Comparison of ENCODE assay signal across 20 cellular contexts in genomic region chr7:35261476-35262285, GRCh38. TPM values are rescaled to one million over a fixed set of nuclear protein-coding genes. Genes with fewer than 3 reads are reported as not detected.
DNase-seq lines count a peak whose midpoint lies in the region; ATAC-seq, FAIRE-seq and TF ChIP-seq lines count a peak whose summit lies in the region.
"Had no signal": no experiment of that assay in that cellular context is flagged by ENCODE, and none has a peak within 500 bp of the region (broad histone marks: within the 10 kb centered on the region; RNA-seq: fewer than 3 reads in every experiment).

No MANE protein-coding gene starts in this region.

- no peak overlapping the region for H2BK120ac ChIP-seq in mesenchymal stem cell (ENCODE audit: low read depth, low read length)

- FAIRE-seq in H54 (lab: Jason Lieb, UNC): no peak
- FAIRE-seq: endometrium, urothelium cell line had no signal

- no peak overlapping the region for H2AFZ ChIP-seq in mesenchymal stem cell (ENCODE audit: low read depth, low read length)

- no peak overlapping the region for H2BK12ac ChIP-seq in mesenchymal stem cell (ENCODE audit: low read length in 2 of 2)

- CTCF ChIA-PET in naive thymus-derived CD4-positive, alpha-beta T cell (lab: Charles Lee): no interaction called here
- CTCF ChIA-PET in Calu3 (lab: Charles Lee): no interaction called here

- peak overlapping the region in 1 of 2 experiments; percentile 20 for H3K14ac ChIP-seq in mesenchymal stem cell (ENCODE audit: low read length in 2 of 2)

- peaks cover 6% of the 10 kb centered on the region for H3K4me1 Mint-ChIP-seq in stimulated activated effector memory CD8-positive, alpha-beta T cell treated with anti-CD3 and anti-CD28 coated beads, Interleukin-12 subunit alpha, Interleukin-12 subunit beta, amount 100 ng/mL, for 72 hours
- H3K4me1 Mint-ChIP-seq in naive thymus-derived CD4-positive, alpha-beta T cell: peaks cover 0 to 6% (median 0%) of the 10 kb centered on the region in 7 donors
- no peaks in the 10 kb centered on the region for H3K4me1 Mint-ChIP-seq in Calu3 (ENCODE audit: low read depth, unreplicated experiment)
- H3K4me1 Mint-ChIP-seq: stimulated activated memory B cell treated with anti-CD40 and anti-IgM and Interleukin-4, amounts not matched to agents 10 μg/mL and 1 μg/mL and 100 μg/mL, for 72 hours had no signal

- H3K9me3 Mint-ChIP-seq in stimulated activated effector memory CD8-positive, alpha-beta T cell treated with anti-CD3 and anti-CD28 coated beads, Interleukin-12 subunit alpha, Interleukin-12 subunit beta, amount 100 ng/mL, for 72 hours: peaks cover 4% of the 10 kb centered on the region
- H3K9me3 Mint-ChIP-seq in naive thymus-derived CD4-positive, alpha-beta T cell: peaks cover 0 to 25% (median 3%) of the 10 kb centered on the region in 11 donors
- no peaks in the 10 kb centered on the region for H3K9me3 Mint-ChIP-seq in Calu3 (ENCODE audit: low read depth, unreplicated experiment)
- H3K9me3 Mint-ChIP-seq: stimulated activated memory B cell treated with anti-CD40 and anti-IgM and Interleukin-4, amounts not matched to agents 10 μg/mL and 1 μg/mL and 100 μg/mL, for 72 hours had no signal

- peak overlapping the region in 1 of 2 experiments; percentile 96 for H3K23ac ChIP-seq in mesenchymal stem cell (ENCODE audit: low read length in 2 of 2)

- no peak overlapping the region for H4K91ac ChIP-seq in mesenchymal stem cell (ENCODE audit: low read length)

- intact Hi-C loops in heart left ventricle (cut with DNase I): no loop called here
- intact Hi-C loops in naive thymus-derived CD4-positive, alpha-beta T cell (cut with micrococcal nuclease): no loop called here
- intact Hi-C loops in lower leg skin (cut with DNase I; ENCODE audit: low total_unique reads): no loop called here
- intact Hi-C loops in Calu3 (cut with micrococcal nuclease; ENCODE audit: unreplicated experiment): no loop called here

- ATAC-seq in RWPE2 (ENCODE audit: low read depth) (peak; percentile 36; the same call in 1 of the 3 replicates), heart left ventricle (peak in 3 of 4 donors; percentile 8 to 19 (median 18))
- peak; percentile 38 for ATAC-seq in stimulated activated effector memory CD8-positive, alpha-beta T cell treated with anti-CD3 and anti-CD28 coated beads, Interleukin-12 subunit alpha, Interleukin-12 subunit beta, amount 100 ng/mL, for 72 hours
- no peak for ATAC-seq in naive thymus-derived CD4-positive, alpha-beta T cell
- ATAC-seq: left lobe of liver; stimulated activated memory B cell treated with anti-CD40 and anti-IgM and Interleukin-4, amounts not matched to agents 10 μg/mL and 1 μg/mL and 100 μg/mL, for 72 hours had no signal

- peak overlapping the region; percentile 57 for H3K4me2 ChIP-seq in mesenchymal stem cell (ENCODE audit: low read length, poor library complexity, severe bottlenecking)

- H4K8ac ChIP-seq in mesenchymal stem cell (ENCODE audit: low read length): no peak overlapping the region

- H3K36me3 ChIP-seq in RWPE2 (ENCODE audit: low read depth) (no peaks in the 10 kb centered on the region), heart left ventricle (no peaks in the 10 kb centered on the region), mesenchymal stem cell (ENCODE audit: control insufficient read depth in 1 of 2, insufficient read depth in 2 of 2, low read depth in 1 of 2, low read length in 2 of 2) (no peaks in the 10 kb centered on the region)
- no peaks in the 10 kb centered on the region for H3K36me3 ChIP-seq in naive thymus-derived CD4-positive, alpha-beta T cell (ENCODE audit: control insufficient read depth in 2 of 3, insufficient read depth in 3 of 3, low read length in 3 of 3)
- H3K36me3 ChIP-seq: SJCRH30 had no signal

- DNase-seq in RWPE2 (ENCODE audit: low spot score) (no peak), heart left ventricle (peak in 1 of 5 donors; percentile 51), mesenchymal stem cell (no peak), H54 (ENCODE audit: insufficient read length, low spot score) (no peak), lower leg skin (ENCODE audit: low spot score in 2 of 2) (no peak), Calu3 (no peak)
- DNase-seq in stimulated activated effector memory CD8-positive, alpha-beta T cell treated with anti-CD3 and anti-CD28 coated beads, Interleukin-12 subunit alpha, Interleukin-12 subunit beta, amount 100 ng/mL, for 72 hours (ENCODE audit: low spot score in 2 of 2): no peak
- DNase-seq in naive thymus-derived CD4-positive, alpha-beta T cell: no peak
- DNase-seq: activated CD4-positive, alpha-beta T cell treated with anti-CD3 and anti-CD28 coated beads, Interleukin-2, amount 10 ng/mL, durations not matched to agents 7 days and 5 days; activated naive CD8-positive, alpha-beta T cell treated with anti-CD3 and anti-CD28 coated beads for 36 hours; central memory CD4-positive, alpha-beta T cell; GOT3; IMR-90; naive B cell; SJCRH30 had no signal

- H3K27ac ChIP-seq in RWPE2 (ENCODE audit: poor library complexity, severe bottlenecking) (no peak overlapping the region), heart left ventricle (peak overlapping the region in 9 of 12 donors; percentile 2 to 97 (median 63)), mesenchymal stem cell (ENCODE audit: low read length, poor library complexity, severe bottlenecking) (no peak overlapping the region)
- no peak overlapping the region for H3K27ac ChIP-seq in naive thymus-derived CD4-positive, alpha-beta T cell (ENCODE audit: low read depth, low read length)
- H3K27ac ChIP-seq: SJCRH30 had no signal

- peaks cover 8% of the 10 kb centered on the region for H3K36me3 Mint-ChIP-seq in stimulated activated effector memory CD8-positive, alpha-beta T cell treated with anti-CD3 and anti-CD28 coated beads, Interleukin-12 subunit alpha, Interleukin-12 subunit beta, amount 100 ng/mL, for 72 hours
- H3K36me3 Mint-ChIP-seq in naive thymus-derived CD4-positive, alpha-beta T cell: peaks cover 0 to 1% (median 0%) of the 10 kb centered on the region in 5 donors
- no peaks in the 10 kb centered on the region for H3K36me3 Mint-ChIP-seq in Calu3 (ENCODE audit: insufficient read depth, unreplicated experiment)
- H3K36me3 Mint-ChIP-seq: stimulated activated memory B cell treated with anti-CD40 and anti-IgM and Interleukin-4, amounts not matched to agents 10 μg/mL and 1 μg/mL and 100 μg/mL, for 72 hours had no signal

- no peak overlapping the region for H2AK5ac ChIP-seq in mesenchymal stem cell (ENCODE audit: low read length, severe bottlenecking)

- WGBS in heart left ventricle, 4 donors: 17 to 29% (median 24%) methylated on average over 33 to 56 of the region's 56 CpGs
- WGBS in mesenchymal stem cell: 4% methylated on average over 56 of the region's 56 CpGs
- WGBS in lower leg skin, 2 donors: 4 to 8% methylated on average over 37 to 47 of the region's 56 CpGs

- no TSS peak for BruUV-seq in Calu3 (replicated peaks; lab: Mats Ljungman, UMichigan)

- H3K9me3 ChIP-seq in RWPE2 (ENCODE audit: severe bottlenecking): no peaks in the 10 kb centered on the region
- no peaks in the 10 kb centered on the region for H3K9me3 ChIP-seq in heart left ventricle
- peaks cover 8% of the 10 kb centered on the region for H3K9me3 ChIP-seq in mesenchymal stem cell (ENCODE audit: control insufficient read depth, low read length)
- no peaks in the 10 kb centered on the region for H3K9me3 ChIP-seq in naive thymus-derived CD4-positive, alpha-beta T cell (ENCODE audit: control insufficient read depth in 2 of 3, low read length in 3 of 3)
- H3K9me3 ChIP-seq: SJCRH30 had no signal

- no peaks in the 10 kb centered on the region for H3K4me1 ChIP-seq in RWPE2 (ENCODE audit: insufficient read depth, poor library complexity, severe bottlenecking)
- H3K4me1 ChIP-seq in heart left ventricle: peaks cover 0 to 28% (median 6%) of the 10 kb centered on the region in 12 donors
- H3K4me1 ChIP-seq in mesenchymal stem cell (ENCODE audit: control insufficient read depth, insufficient read depth, low read depth, low read length): peaks cover 22% of the 10 kb centered on the region
- H3K4me1 ChIP-seq in naive thymus-derived CD4-positive, alpha-beta T cell (ENCODE audit: control insufficient read depth in 2 of 2, insufficient read depth in 2 of 2, low read length in 2 of 2): no peaks in the 10 kb centered on the region
- H3K4me1 ChIP-seq: SJCRH30 had no signal

- H2BK15ac ChIP-seq in mesenchymal stem cell (ENCODE audit: low read depth, poor library complexity, severe bottlenecking): no peak overlapping the region

- H3K9ac ChIP-seq in mesenchymal stem cell (ENCODE audit: low read length): no peak overlapping the region

- peaks cover 86% of the 10 kb centered on the region for H3K27me3 ChIP-seq in RWPE2 (ENCODE audit: insufficient read depth, poor library complexity, severe bottlenecking)
- H3K27me3 ChIP-seq in heart left ventricle: peaks cover 0 to 71% (median 13%) of the 10 kb centered on the region in 9 donors
- peaks cover 87 to 88% of the 10 kb centered on the region in 2 experiments for H3K27me3 ChIP-seq in mesenchymal stem cell (ENCODE audit: control insufficient read depth in 1 of 2, insufficient read depth in 1 of 2, low read length in 2 of 2)
- H3K27me3 ChIP-seq in naive thymus-derived CD4-positive, alpha-beta T cell (ENCODE audit: control insufficient read depth in 2 of 2, insufficient read depth in 2 of 2, low read length in 2 of 2): peaks cover 3 to 26% of the 10 kb centered on the region in 2 donors

- H3K79me1 ChIP-seq in mesenchymal stem cell (replicated peaks; ENCODE audit: low read length, poor library complexity, severe bottlenecking): no peaks in the 10 kb centered on the region

- no peak overlapping the region for H3K4ac ChIP-seq in mesenchymal stem cell (ENCODE audit: low read depth in 1 of 2, low read length in 2 of 2)

- no peak overlapping the region for H3K27ac Mint-ChIP-seq in stimulated activated effector memory CD8-positive, alpha-beta T cell treated with anti-CD3 and anti-CD28 coated beads, Interleukin-12 subunit alpha, Interleukin-12 subunit beta, amount 100 ng/mL, for 72 hours
- no peak overlapping the region for H3K27ac Mint-ChIP-seq in naive thymus-derived CD4-positive, alpha-beta T cell
- no peak overlapping the region for H3K27ac Mint-ChIP-seq in Calu3 (ENCODE audit: unreplicated experiment)
- H3K27ac Mint-ChIP-seq: activated CD4-positive, alpha-beta T cell treated with anti-CD3 and anti-CD28 coated beads, Interleukin-2, amount 10 ng/mL, durations not matched to agents 7 days and 5 days; activated naive CD8-positive, alpha-beta T cell treated with anti-CD3 and anti-CD28 coated beads for 36 hours; stimulated activated memory B cell treated with anti-CD40 and anti-IgM and Interleukin-4, amounts not matched to agents 10 μg/mL and 1 μg/mL and 100 μg/mL, for 72 hours had no signal

- H3K4me3 ChIP-seq in RWPE2 (ENCODE audit: severe bottlenecking) (no peak overlapping the region), heart left ventricle (peak overlapping the region in 10 of 12 donors; percentile 1 to 47 (median 30)), mesenchymal stem cell (ENCODE audit: insufficient read depth in 1 of 2, low read depth in 1 of 2, low read length in 2 of 2) (no peak overlapping the region), lower leg skin (ENCODE audit: low read depth, poor library complexity, severe bottlenecking) (no peak overlapping the region)
- H3K4me3 ChIP-seq in naive thymus-derived CD4-positive, alpha-beta T cell (ENCODE audit: low read length): no peak overlapping the region
- H3K4me3 ChIP-seq: SJCRH30 had no signal

- POLR2A ChIA-PET in naive thymus-derived CD4-positive, alpha-beta T cell (lab: Charles Lee): no interaction called here

- H3K18ac ChIP-seq in mesenchymal stem cell (ENCODE audit: low read depth in 1 of 2, low read length in 2 of 2): no peak overlapping the region

- no peak overlapping the region for H2BK5ac ChIP-seq in mesenchymal stem cell (ENCODE audit: low read depth, low read length, poor library complexity, severe bottlenecking)

- TF ChIP-seq CTCF in RWPE2 (IDR thresholded peaks at IDR 0.05; ENCODE audit: poor library complexity, severe bottlenecking) (no peak), heart left ventricle (IDR thresholded peaks at IDR 0.05) (peak in 2 of 12 donors; percentile 8 to 11), lower leg skin (IDR thresholded peaks at IDR 0.05) (no peak), Calu3 (IDR thresholded peaks at IDR 0.05; ENCODE audit: unreplicated experiment) (no peak)

- TF ChIP-seq POLR2A in heart left ventricle (IDR thresholded peaks at IDR 0.05): no peak
- no peak for TF ChIP-seq POLR2A in H54 (IDR thresholded peaks at IDR 0.05; ENCODE audit: low read depth, low read length)
- TF ChIP-seq POLR2A in lower leg skin (IDR thresholded peaks at IDR 0.05): no peak

- H3K27me3 Mint-ChIP-seq in naive thymus-derived CD4-positive, alpha-beta T cell: peaks cover 70 to 84% (median 79%) of the 10 kb centered on the region in 5 donors
- H3K27me3 Mint-ChIP-seq in Calu3 (ENCODE audit: unreplicated experiment): peaks cover 37% of the 10 kb centered on the region

- H3K4me3 Mint-ChIP-seq in stimulated activated effector memory CD8-positive, alpha-beta T cell treated with anti-CD3 and anti-CD28 coated beads, Interleukin-12 subunit alpha, Interleukin-12 subunit beta, amount 100 ng/mL, for 72 hours: no peak overlapping the region
- H3K4me3 Mint-ChIP-seq in naive thymus-derived CD4-positive, alpha-beta T cell: no peak overlapping the region
- no peak overlapping the region for H3K4me3 Mint-ChIP-seq in Calu3 (ENCODE audit: low read depth, unreplicated experiment)
- H3K4me3 Mint-ChIP-seq: activated CD4-positive, alpha-beta T cell treated with anti-CD3 and anti-CD28 coated beads, Interleukin-2, amount 10 ng/mL, durations not matched to agents 7 days and 5 days; activated naive CD8-positive, alpha-beta T cell treated with anti-CD3 and anti-CD28 coated beads for 36 hours; stimulated activated memory B cell treated with anti-CD40 and anti-IgM and Interleukin-4, amounts not matched to agents 10 μg/mL and 1 μg/mL and 100 μg/mL, for 72 hours had no signal

RNA-seq across cellular contexts. Expression of gene TBX20, which starts 7.8 kb away (rescaled TPM):
- total RNA-seq in heart left ventricle: 100 to 1,000 TPM in 7 of 9 donors, 10 to 100 TPM in 2; 84.8 to 155 (median 127) TPM
- polyA plus RNA-seq in heart left ventricle: 10 to 100 TPM in 1 of 2 donors, 1 to 10 TPM in 1; 5.1 to 30.8 TPM
- polyA plus RNA-seq in mesenchymal stem cell (2013, experiment 1 of 2): 1.1 TPM
- polyA plus RNA-seq in mesenchymal stem cell (2013, experiment 2 of 2): 1.1 TPM
- not detected for total RNA-seq in naive thymus-derived CD4-positive, alpha-beta T cell
- polyA plus RNA-seq in naive thymus-derived CD4-positive, alpha-beta T cell: not detected
- not detected for total RNA-seq in lower leg skin
- 3.3 and 3.4 TPM in 2 replicates for total RNA-seq in Calu3 (2022)
- polyA plus RNA-seq: BJ had no signal

Comparison
In these comparisons a context has a peak if more than half of its experiments do, and no peak if none do; other contexts are left out.
1. H3K27ac ChIP-seq: peak in heart left ventricle (9 of 12); none in RWPE2 (single experiment), mesenchymal stem cell (single experiment) and naive thymus-derived CD4-positive, alpha-beta T cell (single experiment).
2. H3K4me3 ChIP-seq: peak in heart left ventricle (10 of 12); none in RWPE2 (single experiment), mesenchymal stem cell (0 of 2), naive thymus-derived CD4-positive, alpha-beta T cell (single experiment) and lower leg skin (single experiment).
3. RNA of gene TBX20, which starts 7.8 kb away (total RNA-seq): 84.8 to 155 TPM in heart left ventricle; 3.3 to 3.4 TPM in Calu3, not detected in naive thymus-derived CD4-positive, alpha-beta T cell and not detected in lower leg skin; every median in the first group is over 10 times any median in the second.